ENCODE assay signal across 1 cellular context in the genomic region with DNA sequence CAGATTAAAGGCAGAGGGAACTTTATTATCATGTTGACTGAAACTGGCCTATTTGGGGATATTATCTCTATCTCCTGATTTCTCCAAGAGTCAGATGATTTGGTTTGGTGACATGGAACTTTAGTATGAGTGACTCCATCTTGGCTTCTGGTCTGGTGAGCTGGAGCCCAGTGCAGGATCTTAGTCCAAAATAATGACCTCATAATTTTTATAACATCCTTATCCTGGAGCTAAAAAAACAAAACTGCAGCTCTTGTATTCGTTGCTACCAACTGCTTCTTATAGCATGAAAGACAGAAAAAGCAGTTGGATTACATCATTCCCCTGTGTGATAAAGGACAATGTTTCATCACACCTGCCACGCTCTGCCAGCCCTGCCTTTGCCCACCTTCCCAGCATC.
TF ChIP-seq lines count a peak whose summit lies in the region.

No MANE protein-coding gene starts in this region.

TF ChIP-seq in HepG2, 621 proteins besides CTCF, POLR2A, EP300 and RAD21 (continued from another document):
- TF ChIP-seq ATF7 (IDR thresholded peaks at IDR 0.05) (peak; percentile 69), ATF7 (CRISPR knock-in tag; IDR thresholded peaks at IDR 0.05) (no peak)
